In the genomic region with DNA sequence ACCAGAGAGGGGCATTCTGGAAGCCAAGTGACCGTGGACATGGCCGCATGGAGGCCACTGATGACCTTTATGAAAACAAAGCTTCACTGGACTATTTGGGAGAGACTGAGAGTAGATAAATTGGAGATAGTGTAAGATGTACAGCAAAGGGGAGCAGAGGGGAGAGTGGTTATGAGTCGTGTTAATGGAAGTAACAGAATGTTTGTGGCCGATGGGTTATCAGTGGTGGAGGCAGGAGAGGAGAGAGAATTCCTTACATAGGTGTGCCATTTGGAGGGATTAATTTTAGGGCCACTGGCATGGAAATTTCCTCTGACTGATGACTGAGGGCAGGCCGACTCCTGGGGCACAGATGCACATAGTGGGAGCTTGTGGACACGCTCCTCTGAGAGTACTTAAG, we compare ENCODE assay signal across 19 cellular contexts. TPM values are rescaled to one million over a fixed set of nuclear protein-coding genes. Genes with fewer than 3 reads are reported as not detected.
DNase-seq lines count a peak whose midpoint lies in the region; ATAC-seq, FAIRE-seq and TF ChIP-seq lines count a peak whose summit lies in the region.
"Had no signal": no experiment of that assay in that cellular context is flagged by ENCODE, and none has a peak within 500 bp of the region (broad histone marks: within the 10 kb centered on the region; RNA-seq: fewer than 3 reads in every experiment).

No MANE protein-coding gene starts in this region.

- FAIRE-seq in H54 (lab: Jason Lieb, UNC), result peak; percentile 85
- FAIRE-seq: GM12878 had no signal

- no peak overlapping the region for H3K4me3 ChIP-seq in SK-N-SH (ENCODE audit: low read depth in 2 of 2, low read length in 1 of 2)
- H3K4me3 ChIP-seq: body of pancreas, GM12878, uterus had no signal

- H3K36me3 Mint-ChIP-seq in osteocyte (ENCODE audit: unreplicated experiment), result peaks cover 39% of the 10 kb centered on the region
- peaks cover 33% of the 10 kb centered on the region in 2 donors for H3K36me3 Mint-ChIP-seq in stimulated activated naive B cell treated with anti-CD40 and anti-IgM and Interleukin-4, amounts not matched to agents 10 μg/mL and 1 μg/mL and 100 μg/mL, for 72 hours

- no peaks in the 10 kb centered on the region for H3K4me1 ChIP-seq in SK-N-SH (ENCODE audit: control insufficient read depth in 1 of 2, insufficient read depth in 2 of 2, low read depth in 1 of 2, low read length in 1 of 2)
- H3K4me1 ChIP-seq: body of pancreas, uterus had no signal

- no peak overlapping the region for H3K9ac ChIP-seq in SK-N-SH
- H3K9ac ChIP-seq: KMS-11 had no signal

- in situ Hi-C loops in ACHN (cut with HindIII; ENCODE audit: low pct_ligation_motif_present, low pct_unique_long_range_greater_than_20kb, low sequenced_read_pairs), result no loop called here

- H3K27ac ChIP-seq in SK-N-SH (ENCODE audit: low read depth in 2 of 2, low read length in 1 of 2), result peak overlapping the region in 1 of 2 experiments; percentile 23; a peak in 1 of 4 replicates
- H3K27ac ChIP-seq: body of pancreas, KMS-11, uterus had no signal

- no peaks in the 10 kb centered on the region for H3K9me2 ChIP-seq in SK-N-SH

- peak in 1 of 2 experiments; percentile 50; a peak in 1 of 4 replicates for TF ChIP-seq EP300 in SK-N-SH (IDR thresholded peaks at IDR 0.05; ENCODE audit: borderline replicate concordance in 1 of 2, low read depth in 1 of 2, low read length in 1 of 2)

- H4K20me1 ChIP-seq in SK-N-SH (ENCODE audit: insufficient read depth), result no peaks in the 10 kb centered on the region

- H3K27me3 Mint-ChIP-seq in osteocyte (ENCODE audit: unreplicated experiment), result no peaks in the 10 kb centered on the region
- H3K27me3 Mint-ChIP-seq in stimulated activated naive B cell treated with anti-CD40 and anti-IgM and Interleukin-4, amounts not matched to agents 10 μg/mL and 1 μg/mL and 100 μg/mL, for 72 hours, result no peaks in the 10 kb centered on the region
- H3K27me3 Mint-ChIP-seq: activated naive CD4-positive, alpha-beta T cell treated with anti-CD3 and anti-CD28 coated beads, Interleukin-2, amount 10 ng/mL, durations not matched to agents 7 days and 5 days; dendritic cell treated with granulocyte-macrophage colony-stimulating factor and Interleukin-4, amounts not matched to agents 40 ng/mL and 50 ng/mL, for 4 days had no signal

- whole genome bisulfite sequencing in SK-N-SH (ENCODE audit: low lambda C conversion rate), result 72% methylated on average over 6 of the region's 6 CpGs

- H3F3A ChIP-seq in SK-N-SH (replicated peaks; ENCODE audit: insufficient read depth), result no peaks in the 10 kb centered on the region

- peak; percentile 85 for DNase-seq in ACHN
- peak; percentile 52 for DNase-seq in H54 (ENCODE audit: insufficient read length, low spot score)
- DNase-seq in SK-N-SH, result no peak
- peak; percentile 45 for DNase-seq in hepatic stellate cell (ENCODE audit: low spot score)
- DNase-seq in NCI-H2196 treated with DMSO at 0.1 percent for 48 hours (lab: John Stamatoyannopoulos, UW; ENCODE audit: unreplicated experiment), result no peak
- DNase-seq in osteocyte (ENCODE audit: extremely low spot score, unreplicated experiment), result no peak
- DNase-seq in stimulated activated naive B cell treated with anti-CD40 and anti-IgM and Interleukin-4, amounts not matched to agents 10 μg/mL and 1 μg/mL and 100 μg/mL, for 72 hours, result no peak
- DNase-seq: activated naive CD4-positive, alpha-beta T cell treated with anti-CD3 and anti-CD28 coated beads, Interleukin-2, amount 10 ng/mL, durations not matched to agents 7 days and 5 days; body of pancreas; erythroblast; GDM1; mesendoderm; NCI-H774; nephron progenitor cell; uterus had no signal

- H3K79me2 ChIP-seq in SK-N-SH (ENCODE audit: insufficient read depth), result no peaks in the 10 kb centered on the region

- TF ChIP-seq POLR2A in H54 (IDR thresholded peaks at IDR 0.05; ENCODE audit: low read depth, low read length) (no peak), GM18505 (IDR thresholded peaks at IDR 0.05; ENCODE audit: borderline replicate concordance, extremely low read depth, insufficient read depth, insufficient read length) (no peak)

- H3K4me1 Mint-ChIP-seq in osteocyte (ENCODE audit: unreplicated experiment), result no peaks in the 10 kb centered on the region
- H3K4me1 Mint-ChIP-seq in stimulated activated naive B cell treated with anti-CD40 and anti-IgM and Interleukin-4, amounts not matched to agents 10 μg/mL and 1 μg/mL and 100 μg/mL, for 72 hours, result peaks cover 0 to 3% of the 10 kb centered on the region in 2 donors
- H3K4me1 Mint-ChIP-seq: activated naive CD4-positive, alpha-beta T cell treated with anti-CD3 and anti-CD28 coated beads, Interleukin-2, amount 10 ng/mL, durations not matched to agents 7 days and 5 days; nephron progenitor cell had no signal

- POLR2A ChIA-PET in SK-N-SH (lab: Yijun Ruan, JAX), result no interaction called here

- ATAC-seq in GM18505 (IDR thresholded peaks at IDR 0.05; ENCODE audit: unreplicated experiment), result no peak
- no peak for ATAC-seq in stimulated activated naive B cell treated with anti-CD40 and anti-IgM and Interleukin-4, amounts not matched to agents 10 μg/mL and 1 μg/mL and 100 μg/mL, for 72 hours (replicated peaks)
- ATAC-seq: body of pancreas, GM12878 had no signal

- H3K36me3 ChIP-seq in SK-N-SH (replicated peaks in 1 of 2; ENCODE audit: control insufficient read depth in 1 of 2, insufficient read depth in 2 of 2, low read length in 1 of 2), result peaks cover 20 to 36% of the 10 kb centered on the region in 2 experiments
- H3K36me3 ChIP-seq: uterus had no signal

- no peak overlapping the region for H3K4me3 Mint-ChIP-seq in osteocyte (ENCODE audit: unreplicated experiment)
- H3K4me3 Mint-ChIP-seq in stimulated activated naive B cell treated with anti-CD40 and anti-IgM and Interleukin-4, amounts not matched to agents 10 μg/mL and 1 μg/mL and 100 μg/mL, for 72 hours, result no peak overlapping the region
- H3K4me3 Mint-ChIP-seq: activated naive CD4-positive, alpha-beta T cell treated with anti-CD3 and anti-CD28 coated beads, Interleukin-2, amount 10 ng/mL, durations not matched to agents 7 days and 5 days; dendritic cell treated with granulocyte-macrophage colony-stimulating factor and Interleukin-4, amounts not matched to agents 40 ng/mL and 50 ng/mL, for 4 days; nephron progenitor cell had no signal

- H3K27me3 ChIP-seq in SK-N-SH (ENCODE audit: insufficient read depth), result no peaks in the 10 kb centered on the region
- H3K27me3 ChIP-seq: body of pancreas, uterus had no signal

- CTCF ChIA-PET in SK-N-SH (lab: Yijun Ruan, JAX), result no interaction called here

- TF ChIP-seq CTCF in SK-N-SH (IDR thresholded peaks at IDR 0.05) (no peak), osteocyte (IDR thresholded peaks at IDR 0.05) (no peak)

- no peak overlapping the region for H3K27ac Mint-ChIP-seq in osteocyte (ENCODE audit: unreplicated experiment)
- H3K27ac Mint-ChIP-seq in stimulated activated naive B cell treated with anti-CD40 and anti-IgM and Interleukin-4, amounts not matched to agents 10 μg/mL and 1 μg/mL and 100 μg/mL, for 72 hours, result no peak overlapping the region
- H3K27ac Mint-ChIP-seq: dendritic cell treated with granulocyte-macrophage colony-stimulating factor and Interleukin-4, amounts not matched to agents 40 ng/mL and 50 ng/mL, for 4 days; nephron progenitor cell had no signal

- H2AFZ ChIP-seq in SK-N-SH (ENCODE audit: low read depth), result no peak overlapping the region

- TF ChIP-seq RAD21 in SK-N-SH (IDR thresholded peaks at IDR 0.05; ENCODE audit: low read length), result no peak

- H3K4me2 ChIP-seq in SK-N-SH, result no peak overlapping the region
- H3K4me2 ChIP-seq: KMS-11 had no signal

- H3K9me3 ChIP-seq in SK-N-SH, result no peaks in the 10 kb centered on the region
- H3K9me3 ChIP-seq: body of pancreas, uterus had no signal

- H3K9me3 Mint-ChIP-seq in osteocyte (ENCODE audit: unreplicated experiment), result no peaks in the 10 kb centered on the region
- H3K9me3 Mint-ChIP-seq in stimulated activated naive B cell treated with anti-CD40 and anti-IgM and Interleukin-4, amounts not matched to agents 10 μg/mL and 1 μg/mL and 100 μg/mL, for 72 hours, result no peaks in the 10 kb centered on the region
- H3K9me3 Mint-ChIP-seq: activated naive CD4-positive, alpha-beta T cell treated with anti-CD3 and anti-CD28 coated beads, Interleukin-2, amount 10 ng/mL, durations not matched to agents 7 days and 5 days; dendritic cell treated with granulocyte-macrophage colony-stimulating factor and Interleukin-4, amounts not matched to agents 40 ng/mL and 50 ng/mL, for 4 days; nephron progenitor cell had no signal

TF ChIP-seq in SK-N-SH, 30 proteins besides CTCF, POLR2A, EP300 and RAD21 (continues in another document):
- TF ChIP-seq RFX5 (IDR thresholded peaks at IDR 0.05; ENCODE audit: low read length), result no peak
- no peak for TF ChIP-seq NFIC (IDR thresholded peaks at IDR 0.05; ENCODE audit: borderline replicate concordance)
- TF ChIP-seq, protein P1, sequence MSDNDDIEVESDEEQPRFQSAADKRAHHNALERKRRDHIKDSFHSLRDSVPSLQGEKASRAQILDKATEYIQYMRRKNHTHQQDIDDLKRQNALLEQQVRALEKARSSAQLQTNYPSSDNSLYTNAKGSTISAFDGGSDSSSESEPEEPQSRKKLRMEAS (IDR thresholded peaks at IDR 0.05; ENCODE audit: low read depth), result no peak
- TF ChIP-seq SMC3 (IDR thresholded peaks at IDR 0.05; ENCODE audit: low read depth, low read length), result no peak
- peak; percentile 45; the same call in 1 of the 2 replicates for TF ChIP-seq JUND (IDR thresholded peaks at IDR 0.05)
- TF ChIP-seq, protein P2, sequence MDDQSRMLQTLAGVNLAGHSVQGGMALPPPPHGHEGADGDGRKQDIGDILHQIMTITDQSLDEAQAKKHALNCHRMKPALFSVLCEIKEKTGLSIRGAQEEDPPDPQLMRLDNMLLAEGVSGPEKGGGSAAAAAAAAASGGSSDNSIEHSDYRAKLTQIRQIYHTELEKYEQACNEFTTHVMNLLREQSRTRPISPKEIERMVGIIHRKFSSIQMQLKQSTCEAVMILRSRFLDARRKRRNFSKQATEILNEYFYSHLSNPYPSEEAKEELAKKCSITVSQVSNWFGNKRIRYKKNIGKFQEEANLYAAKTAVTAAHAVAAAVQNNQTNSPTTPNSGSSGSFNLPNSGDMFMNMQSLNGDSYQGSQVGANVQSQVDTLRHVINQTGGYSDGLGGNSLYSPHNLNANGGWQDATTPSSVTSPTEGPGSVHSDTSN (IDR thresholded peaks at IDR 0.05), result 0 out of 2 replicates have a peak, but pooled peaks have one; percentile 19
- TF ChIP-seq CHD2 (IDR thresholded peaks at IDR 0.05; ENCODE audit: low read length, partially characterized antibody), result no peak

RNA-seq across cellular contexts. Expression of a gene that starts 19.2 kb away (rescaled TPM):
- polyA plus RNA-seq in SK-N-SH (2012; rRNA removed), result 27.6 and 36.6 TPM in 2 replicates
- 35.6 and 36.2 TPM in 2 replicates for polyA plus RNA-seq in SK-N-SH (2012; cell fraction: cytosol; rRNA removed)
- polyA plus RNA-seq in SK-N-SH (2012; cell fraction: nucleus; rRNA removed), result 22.0 and 34.2 TPM in 2 replicates
- 25.7 and 27.1 TPM in 2 replicates for total RNA-seq in osteocyte

Comparison
In these comparisons a context has a peak if more than half of its experiments do, and no peak if none do; other contexts are left out.
1. DNase-seq: peak in ACHN (single experiment), H54 (single experiment) and hepatic stellate cell (single experiment); none in SK-N-SH (single experiment), NCI-H2196 treated with DMSO at 0.1 percent for 48 hours (single experiment), osteocyte (single experiment) and stimulated activated naive B cell treated with anti-CD40 and anti-IgM and Interleukin-4, amounts not matched to agents 10 μg/mL and 1 μg/mL and 100 μg/mL, for 72 hours (single experiment).